ENCODE assay signal across 21 cellular contexts in genomic region chr6:139713911-139714527, GRCh38.
DNase-seq lines count a peak whose midpoint lies in the region; ATAC-seq and TF ChIP-seq lines count a peak whose summit lies in the region.
"Had no signal": no experiment of that assay in that cellular context is flagged by ENCODE, and none has a peak within 500 bp of the region (broad histone marks: within the 10 kb centered on the region; RNA-seq: fewer than 3 reads in every experiment).

No MANE protein-coding gene starts in this region.

- H3K27me3 Mint-ChIP-seq in neural progenitor cell (ENCODE audit: insufficient read depth, low read depth) = no peaks in the 10 kb centered on the region

- DNase-seq in EH (ENCODE audit: low read depth) (peak; percentile 20), M059J (ENCODE audit: low read depth) (peak; percentile 46), mammary epithelial cell (no peak), neural progenitor cell (ENCODE audit: low spot score) (no peak), retina (no peak)
- no peak for DNase-seq in activated effector memory CD4-positive, alpha-beta T cell treated with Interleukin-2 at 50 U/mL for 16 hours
- DNase-seq: ACHN; activated naive CD4-positive, alpha-beta T cell; DMS79; MM.1S; NCI-H1436 treated with DMSO at 0.1 percent for 48 hours; NCI-H69; SIG-M5; WERI-Rb-1 had no signal

- H3K9me3 ChIP-seq in mammary epithelial cell (replicated peaks; ENCODE audit: insufficient read depth, low read length) (no peaks in the 10 kb centered on the region), neural progenitor cell (ENCODE audit: low read depth) (no peaks in the 10 kb centered on the region)
- H3K9me3 ChIP-seq: ascending aorta had no signal

- dilution Hi-C loops in mammary epithelial cell (cut with HindIII; ENCODE audit: low sequenced_read_pairs) = no loop called here

- no peak overlapping the region for H3K4me3 Mint-ChIP-seq in neural progenitor cell
- H3K4me3 Mint-ChIP-seq: mesothelial cell of epicardium; nephron; T-helper 1 cell treated with Interleukin-12 subunit alpha and Interleukin-12 subunit beta and Interleukin-4 antibody, amounts not matched to agents 30 μg/mL and 1 μg/mL, for 36 hours had no signal

- H2AFZ ChIP-seq in mammary epithelial cell (ENCODE audit: low read depth, low read length) (peak overlapping the region; percentile 47), neural progenitor cell (replicated peaks) (no peak overlapping the region)

- no peaks in the 10 kb centered on the region for H3F3A ChIP-seq in neural progenitor cell (ENCODE audit: low read depth)

- H3K27ac Mint-ChIP-seq in neural progenitor cell = peak overlapping the region; percentile 17
- H3K27ac Mint-ChIP-seq: mesothelial cell of epicardium; nephron; T-helper 1 cell treated with Interleukin-12 subunit alpha and Interleukin-12 subunit beta and Interleukin-4 antibody, amounts not matched to agents 30 μg/mL and 1 μg/mL, for 36 hours had no signal

- TF ChIP-seq CTCF in mammary epithelial cell (conservative IDR thresholded peaks at IDR 0.05 in 1 of 2, IDR thresholded peaks at IDR 0.05 in 1 of 2; ENCODE audit: extremely low read depth in 1 of 2, insufficient read depth in 1 of 2, low read depth in 1 of 2, low read length in 2 of 2) (no peak), neural progenitor cell (IDR thresholded peaks at IDR 0.05) (no peak)

- H3K36me3 Mint-ChIP-seq in neural progenitor cell = no peaks in the 10 kb centered on the region
- H3K36me3 Mint-ChIP-seq: mesothelial cell of epicardium had no signal

- intact Hi-C loops in mammary epithelial cell (cut with micrococcal nuclease) = loop anchor here (5.0 kb wide), 1 partner anchor 307 kb away; no protein-coding TSS in a partner anchor

- no peaks in the 10 kb centered on the region for H3K9me3 Mint-ChIP-seq in neural progenitor cell
- H3K9me3 Mint-ChIP-seq: mesothelial cell of epicardium; nephron; T-helper 1 cell treated with Interleukin-12 subunit alpha and Interleukin-12 subunit beta and Interleukin-4 antibody, amounts not matched to agents 30 μg/mL and 1 μg/mL, for 36 hours had no signal

- H3K4me1 ChIP-seq in mammary epithelial cell (ENCODE audit: insufficient read depth, low read length) = peaks cover 23% of the 10 kb centered on the region
- H3K4me1 ChIP-seq in neural progenitor cell = no peaks in the 10 kb centered on the region
- H3K4me1 ChIP-seq: ascending aorta had no signal

- no peaks in the 10 kb centered on the region for H3K36me3 ChIP-seq in mammary epithelial cell (ENCODE audit: insufficient read depth, low read length)
- no peaks in the 10 kb centered on the region for H3K36me3 ChIP-seq in neural progenitor cell
- H3K36me3 ChIP-seq: ascending aorta, WERI-Rb-1 had no signal

- H4K20me1 ChIP-seq in mammary epithelial cell (ENCODE audit: insufficient read depth, low read length) (no peaks in the 10 kb centered on the region), neural progenitor cell (ENCODE audit: low read depth) (no peaks in the 10 kb centered on the region)

- peaks cover 18% of the 10 kb centered on the region for H3K4me1 Mint-ChIP-seq in neural progenitor cell

- no peak overlapping the region for H3K9ac ChIP-seq in mammary epithelial cell (ENCODE audit: insufficient read depth, low read length)
- H3K9ac ChIP-seq in neural progenitor cell = no peak overlapping the region

- 86% methylated on average over 5 of the region's 5 CpGs for WGBS in mammary epithelial cell (ENCODE audit: low coverage, missing lambda C conversion rate)

- BruUV-seq in mammary epithelial cell (replicated peaks; lab: Mats Ljungman, UMichigan) = no TSS peak

- H3K79me2 ChIP-seq in mammary epithelial cell (ENCODE audit: insufficient read depth, low read length) (no peaks in the 10 kb centered on the region), neural progenitor cell (ENCODE audit: low read depth) (no peaks in the 10 kb centered on the region)

- CTCF ChIA-PET in mammary epithelial cell (lab: Charles Lee; ENCODE audit: low non-redundant PET) = no interaction called here

- H3K4me2 ChIP-seq in mammary epithelial cell (ENCODE audit: insufficient read depth, low read depth, low read length) (no peak overlapping the region), neural progenitor cell (no peak overlapping the region)

- ATAC-seq in GM19395 (IDR thresholded peaks at IDR 0.05; ENCODE audit: unreplicated experiment) (no peak), GM18520 (IDR thresholded peaks at IDR 0.05; ENCODE audit: unreplicated experiment) (no peak)
- ATAC-seq: foreskin keratinocyte had no signal

- H3K4me3 ChIP-seq in mammary epithelial cell (replicated peaks in 1 of 3; ENCODE audit: insufficient read depth in 1 of 3, low read depth in 2 of 3, low read length in 3 of 3) (no peak overlapping the region), neural progenitor cell (no peak overlapping the region)
- H3K4me3 ChIP-seq: ascending aorta had no signal

- in situ Hi-C loops in mammary epithelial cell (cut with MboI; ENCODE audit: low sequenced_read_pairs in 2 of 2) = no loop called here

- H3K27ac ChIP-seq in mammary epithelial cell (ENCODE audit: insufficient read depth, low read depth, low read length) (no peak overlapping the region), neural progenitor cell (no peak overlapping the region)
- H3K27ac ChIP-seq: ascending aorta, foreskin keratinocyte, WERI-Rb-1 had no signal

- no peaks in the 10 kb centered on the region for H3K27me3 ChIP-seq in mammary epithelial cell (ENCODE audit: insufficient read depth, low read length)
- H3K27me3 ChIP-seq in neural progenitor cell = no peaks in the 10 kb centered on the region
- H3K27me3 ChIP-seq: ascending aorta, foreskin keratinocyte had no signal

Comparison
In these comparisons a context has a peak if more than half of its experiments do, and no peak if none do; other contexts are left out.
1. DNase-seq: peak in EH (single experiment) and M059J (single experiment); none in mammary epithelial cell (single experiment), neural progenitor cell (single experiment), retina (single experiment) and activated effector memory CD4-positive, alpha-beta T cell treated with Interleukin-2 at 50 U/mL for 16 hours (single experiment).